1 cellular context compared by ENCODE assay signal in the genomic region with DNA sequence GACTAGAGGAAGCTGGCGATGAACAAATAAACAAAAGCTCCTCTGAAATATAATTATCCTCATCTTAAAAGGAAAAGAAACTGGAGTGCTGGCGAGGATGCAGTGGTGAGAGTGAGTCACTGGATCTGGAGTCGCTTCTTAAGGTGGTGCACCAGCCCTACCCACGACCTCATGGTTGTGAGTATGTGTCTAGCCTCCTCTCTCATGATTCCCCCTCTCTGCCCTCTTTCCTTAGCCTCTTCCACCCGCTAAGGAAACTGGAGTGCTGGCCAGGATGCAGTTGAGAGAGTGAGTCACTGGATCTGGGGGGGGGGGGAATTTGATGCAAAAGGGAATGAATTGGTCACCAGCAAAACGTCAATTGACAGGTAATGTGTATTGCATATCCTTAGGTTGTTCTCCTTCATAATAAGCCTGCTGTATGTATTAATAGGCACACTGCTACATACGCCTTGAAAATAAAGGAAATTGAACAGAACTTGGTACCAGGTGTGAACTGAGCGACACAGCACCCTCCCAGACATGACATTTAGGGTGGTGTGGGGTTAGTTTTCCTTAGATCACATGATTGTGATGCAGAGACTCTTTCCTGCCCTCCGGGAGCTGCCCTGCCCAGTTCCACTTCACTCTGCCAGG.
TF ChIP-seq lines count a peak whose summit lies in the region.

No MANE protein-coding gene starts in this region.

TF ChIP-seq in H1, 55 proteins besides CTCF, POLR2A, EP300 and RAD21:
- no peak for TF ChIP-seq SP2 (IDR thresholded peaks at IDR 0.05; ENCODE audit: low read length)
- no peak for TF ChIP-seq BACH1 (IDR thresholded peaks at IDR 0.05; ENCODE audit: low read length)
- TF ChIP-seq POLR2AphosphoS5 (IDR thresholded peaks at IDR 0.05; ENCODE audit: low read depth, low read length): no peak
- TF ChIP-seq TAF1 (IDR thresholded peaks at IDR 0.05; ENCODE audit: low read depth, low read length): no peak
- TF ChIP-seq, protein P1, sequence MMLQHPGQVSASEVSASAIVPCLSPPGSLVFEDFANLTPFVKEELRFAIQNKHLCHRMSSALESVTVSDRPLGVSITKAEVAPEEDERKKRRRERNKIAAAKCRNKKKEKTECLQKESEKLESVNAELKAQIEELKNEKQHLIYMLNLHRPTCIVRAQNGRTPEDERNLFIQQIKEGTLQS (IDR thresholded peaks at IDR 0.05; ENCODE audit: insufficient read depth, low read depth, low read length): no peak
- no peak for TF ChIP-seq RNF2 (IDR thresholded peaks at IDR 0.05; ENCODE audit: borderline replicate concordance, low read depth, low read length, missing control alignments, poor library complexity, severe bottlenecking)
- no peak for TF ChIP-seq SRF (IDR thresholded peaks at IDR 0.05; ENCODE audit: low read depth, low read length)
- no peak for TF ChIP-seq TCF12 (IDR thresholded peaks at IDR 0.05; ENCODE audit: low read depth, low read length)
- no peak for TF ChIP-seq CBX5 (IDR thresholded peaks at IDR 0.05; ENCODE audit: low read depth, low read length)
- TF ChIP-seq EZH2 (IDR thresholded peaks at IDR 0.05; ENCODE audit: low read depth, low read length, severe bottlenecking): no peak
